In the genomic region with DNA sequence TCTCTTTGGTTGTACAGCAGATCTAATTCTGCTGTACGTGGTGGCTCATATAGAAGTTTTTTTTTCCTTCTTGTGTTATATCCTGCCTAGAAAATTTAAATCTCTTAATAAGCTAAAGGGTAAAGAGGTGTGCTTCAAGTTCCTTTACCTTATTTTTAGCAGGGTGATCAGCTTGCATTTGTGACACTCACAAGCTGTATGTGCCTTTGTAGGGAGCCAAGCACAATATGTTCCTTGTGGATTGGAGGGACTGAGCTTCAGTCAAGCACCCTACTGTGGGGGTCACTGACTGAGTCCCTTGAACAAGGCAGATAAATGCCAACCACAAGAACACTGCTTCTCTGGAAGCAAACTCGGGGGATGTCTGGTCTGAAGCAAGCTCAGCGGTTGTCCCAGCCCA, we compare ENCODE assay signal across 11 cellular contexts. TPM values are rescaled to one million over a fixed set of nuclear protein-coding genes. Genes with fewer than 3 reads are reported as not detected.
"Had no signal": no experiment of that assay in that cellular context is flagged by ENCODE, and none has a peak within 500 bp of the region (broad histone marks: within the 10 kb centered on the region; RNA-seq: fewer than 3 reads in every experiment).

No MANE protein-coding gene starts in this region.

- H3K4me3 Mint-ChIP-seq: HFFc6, IgD-negative memory B cell had no signal

- ATAC-seq: HCT116, HepG2 had no signal

- H3K36me3 ChIP-seq: HAP-1 had no signal

- H3K9me3 Mint-ChIP-seq: HFFc6, IgD-negative memory B cell had no signal

- FAIRE-seq: HepG2 had no signal

- H3K27ac Mint-ChIP-seq: HFFc6 had no signal

- DNase-seq: GM23248, H7, HFFc6, KBM-7 had no signal

- H3K9me3 ChIP-seq: HAP-1 had no signal

- H3K27ac ChIP-seq: GM23248, HL-60 had no signal

- H3K4me1 Mint-ChIP-seq: IgD-negative memory B cell had no signal

- H3K9ac ChIP-seq: GM23248 had no signal

- H2AFZ ChIP-seq: GM23248 had no signal

- H3K36me3 Mint-ChIP-seq: IgD-negative memory B cell had no signal

- H3K4me3 ChIP-seq: GM23248, HAP-1 had no signal

RNA-seq across cellular contexts. Expression of a gene that starts 12.6 kb away (rescaled TPM):
- total RNA-seq: GM23248, H4, H7, HepG2, HFFc6, HT1080 had no signal
- polyA plus RNA-seq: GM23248, HepG2 had no signal
